8 cellular contexts compared by ENCODE assay signal in the genomic region with DNA sequence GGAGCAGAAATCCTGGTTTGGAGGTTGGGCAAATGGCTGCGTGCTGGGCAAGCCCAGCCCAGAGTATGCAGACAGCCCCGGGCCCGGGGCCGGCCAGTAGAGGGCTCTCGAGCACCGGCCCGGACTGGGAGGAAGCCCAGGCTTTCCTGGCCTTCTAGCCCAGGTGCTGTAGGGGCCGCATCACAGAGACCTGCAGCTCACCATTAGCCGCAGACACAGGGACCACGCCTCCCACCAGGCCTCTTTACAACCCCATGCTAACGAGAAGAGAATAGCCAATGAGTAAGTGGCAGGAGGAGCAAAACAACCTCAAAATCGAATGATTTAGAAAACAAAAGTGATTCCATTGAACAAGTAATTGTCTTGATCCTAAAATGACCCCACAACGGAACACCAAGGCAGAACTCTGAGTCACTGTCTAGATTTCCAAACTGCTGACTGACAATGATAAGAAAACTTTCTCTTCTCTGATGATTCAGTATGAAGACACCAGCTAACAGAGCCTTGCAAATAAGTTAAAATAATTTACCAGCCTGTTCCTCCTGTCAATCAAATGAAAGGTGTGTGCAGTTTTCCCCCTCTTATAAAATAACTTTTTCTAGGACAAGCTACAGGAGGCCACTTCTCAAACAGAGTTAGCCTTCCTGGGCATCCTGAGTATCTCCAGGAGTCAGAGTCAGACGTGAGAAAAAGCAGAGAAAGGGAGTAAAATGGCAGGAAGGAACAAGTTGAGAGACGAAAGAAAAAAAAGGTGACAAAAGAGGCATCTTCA.
A peak's percentile ranks its signal among the peaks of the same experiment; 100 is the strongest.
DNase-seq lines count a peak whose midpoint lies in the region; ATAC-seq and TF ChIP-seq lines count a peak whose summit lies in the region.

No MANE protein-coding gene starts in this region.

- H3F3A ChIP-seq in Loucy (ENCODE audit: low read depth), result no peaks in the 10 kb centered on the region

- POLR2A ChIA-PET in T-cell (lab: Charles Lee), result no interaction called here

- no peaks in the 10 kb centered on the region for H3K9me3 Mint-ChIP-seq in T-cell
- no peaks in the 10 kb centered on the region for H3K9me3 Mint-ChIP-seq in activated naive CD8-positive, alpha-beta T cell treated with anti-CD3 and anti-CD28 coated beads, Interleukin-2, amount 50 U/mL, for 24 hours

- H3K36me3 Mint-ChIP-seq in T-cell, result no peaks in the 10 kb centered on the region
- peaks cover 4% of the 10 kb centered on the region for H3K36me3 Mint-ChIP-seq in activated naive CD8-positive, alpha-beta T cell treated with anti-CD3 and anti-CD28 coated beads, Interleukin-2, amount 50 U/mL, for 24 hours (ENCODE audit: low read depth)

- TF ChIP-seq CTCF in Loucy (conservative IDR thresholded peaks at IDR 0.05; ENCODE audit: low read length) (peak; percentile 95), right atrium auricular region (IDR thresholded peaks at IDR 0.05) (peak; percentile 80 to 92)

- DNase-seq in DMS53 treated with DMSO at 0.1 percent for 48 hours (lab: John Stamatoyannopoulos, UW; ENCODE audit: unreplicated experiment) (peak; percentile 45), T-cell (peak; percentile 19 to 70 (median 48)), right atrium auricular region (ENCODE audit: low spot score) (peak; percentile 63), sciatic nerve (ENCODE audit: low spot score) (peak; percentile 71)
- peak; percentile 76 for DNase-seq in activated naive CD8-positive, alpha-beta T cell treated with anti-CD3 and anti-CD28 coated beads, Interleukin-2, amount 50 U/mL, for 24 hours

- H3K27ac Mint-ChIP-seq in T-cell, result peak overlapping the region; percentile 17 to 41
- peak overlapping the region; percentile 51 for H3K27ac Mint-ChIP-seq in activated naive CD8-positive, alpha-beta T cell treated with anti-CD3 and anti-CD28 coated beads, Interleukin-2, amount 50 U/mL, for 24 hours

- no peak overlapping the region for H3K9ac ChIP-seq in Loucy (ENCODE audit: low read depth, low read length, poor library complexity, severe bottlenecking)

- no peaks in the 10 kb centered on the region for H4K20me1 ChIP-seq in Loucy (ENCODE audit: insufficient read depth, low read length, poor library complexity, severe bottlenecking)

- H3K4me1 Mint-ChIP-seq in T-cell, result peaks cover 13 to 23% (median 15%) of the 10 kb centered on the region in 3 donors
- peaks cover 33% of the 10 kb centered on the region for H3K4me1 Mint-ChIP-seq in activated naive CD8-positive, alpha-beta T cell treated with anti-CD3 and anti-CD28 coated beads, Interleukin-2, amount 50 U/mL, for 24 hours

- H3K4me2 ChIP-seq in Loucy (ENCODE audit: low read depth, low read length, poor library complexity, severe bottlenecking), result peak overlapping the region; percentile 42

- H3K4me1 ChIP-seq in Loucy (ENCODE audit: insufficient read depth, low read length, poor library complexity, severe bottlenecking), result peaks cover 5% of the 10 kb centered on the region
- no peaks in the 10 kb centered on the region for H3K4me1 ChIP-seq in right atrium auricular region

- H3K27ac ChIP-seq in right atrium auricular region, result no peak overlapping the region

- H3K36me3 ChIP-seq in Loucy (ENCODE audit: insufficient read depth, low read length), result no peaks in the 10 kb centered on the region
- H3K36me3 ChIP-seq in right atrium auricular region, result peaks cover 4% of the 10 kb centered on the region

- no peaks in the 10 kb centered on the region for H3K27me3 Mint-ChIP-seq in T-cell
- peaks cover 2% of the 10 kb centered on the region for H3K27me3 Mint-ChIP-seq in activated naive CD8-positive, alpha-beta T cell treated with anti-CD3 and anti-CD28 coated beads, Interleukin-2, amount 50 U/mL, for 24 hours

- CTCF ChIA-PET in T-cell (lab: Charles Lee), result interaction anchor here (0.6 to 2.9 kb wide), 14 partner anchors 41 to 766 kb away, joined by 3 to 51 read pairs (median 3); no protein-coding TSS in a partner anchor

- H3K4me3 ChIP-seq in Loucy (ENCODE audit: low read length, poor library complexity, severe bottlenecking), result no peak overlapping the region
- no peak overlapping the region for H3K4me3 ChIP-seq in right atrium auricular region

- H3K4me3 Mint-ChIP-seq in T-cell, result no peak overlapping the region
- H3K4me3 Mint-ChIP-seq in activated naive CD8-positive, alpha-beta T cell treated with anti-CD3 and anti-CD28 coated beads, Interleukin-2, amount 50 U/mL, for 24 hours, result no peak overlapping the region

- H3K9me3 ChIP-seq in Loucy (ENCODE audit: insufficient read depth, low read depth, low read length) (no peaks in the 10 kb centered on the region), right atrium auricular region (no peaks in the 10 kb centered on the region)

- no peaks in the 10 kb centered on the region for H3K9me2 ChIP-seq in Loucy (replicated peaks; ENCODE audit: low read depth, low read length)

- H3K79me2 ChIP-seq in Loucy (ENCODE audit: insufficient read depth, low read length), result no peaks in the 10 kb centered on the region

- peak overlapping the region; percentile 82 for H2AFZ ChIP-seq in Loucy (ENCODE audit: low read length)

- H3K27me3 ChIP-seq in Loucy (ENCODE audit: insufficient read depth, low read length, poor library complexity, severe bottlenecking) (no peaks in the 10 kb centered on the region), right atrium auricular region (no peaks in the 10 kb centered on the region)

- ATAC-seq in GM21723 (IDR thresholded peaks at IDR 0.05; ENCODE audit: unreplicated experiment), result peak; percentile 50
- ATAC-seq in T-cell (replicated peaks in 1 of 4), result peak; percentile 88 to 97 (median 94)
- ATAC-seq in activated naive CD8-positive, alpha-beta T cell treated with anti-CD3 and anti-CD28 coated beads, Interleukin-2, amount 50 U/mL, for 24 hours, result peak; percentile 87
- ATAC-seq in sciatic nerve, result peak; percentile 91
- no peak for ATAC-seq in HG02870 (IDR thresholded peaks at IDR 0.05; ENCODE audit: unreplicated experiment)

- intact Hi-C loops in sciatic nerve (cut with DNase I), result loop anchor here (10.0 kb wide), 1 partner anchor 275 kb away; no protein-coding TSS in a partner anchor
